ENCODE assay signal across 11 cellular contexts in the genomic region with DNA sequence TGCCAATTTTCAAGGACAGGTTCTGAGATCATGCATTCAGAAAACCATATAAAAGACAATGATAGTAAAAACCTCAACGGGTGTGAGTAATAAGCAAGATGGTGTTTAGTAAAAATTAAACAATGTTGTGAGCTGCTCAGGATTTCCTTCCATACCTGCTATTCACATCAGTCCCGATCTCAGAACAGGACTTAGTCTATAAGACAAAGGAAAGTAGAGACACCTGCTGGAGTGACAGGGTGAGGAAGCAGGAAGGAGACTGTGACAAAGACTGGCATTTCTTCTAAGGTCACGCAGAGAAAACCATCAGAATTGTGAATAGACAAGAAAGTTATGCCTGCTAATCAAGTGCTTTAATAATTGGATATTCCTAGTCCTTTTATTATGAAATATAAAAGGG.
DNase-seq lines count a peak whose midpoint lies in the region; ATAC-seq, FAIRE-seq and TF ChIP-seq lines count a peak whose summit lies in the region.
"Had no signal": no experiment of that assay in that cellular context is flagged by ENCODE, and none has a peak within 500 bp of the region (broad histone marks: within the 10 kb centered on the region; RNA-seq: fewer than 3 reads in every experiment).

No MANE protein-coding gene starts in this region.

- POLR2A ChIA-PET in SK-N-SH (lab: Yijun Ruan, JAX), result no interaction called here

- H3K9me3 ChIP-seq in SK-N-SH (no peaks in the 10 kb centered on the region), left lung (no peaks in the 10 kb centered on the region)
- H3K9me3 ChIP-seq: thyroid gland had no signal

- no peak overlapping the region for H3K4me3 ChIP-seq in Jurkat, Clone E6-1 (ENCODE audit: low read length)
- H3K4me3 ChIP-seq in SK-N-SH (ENCODE audit: low read depth in 2 of 2, low read length in 1 of 2), result no peak overlapping the region
- no peak overlapping the region for H3K4me3 ChIP-seq in left lung
- H3K4me3 ChIP-seq: K562, thyroid gland had no signal

- H3K36me3 ChIP-seq in SK-N-SH (replicated peaks in 1 of 2; ENCODE audit: control insufficient read depth in 1 of 2, insufficient read depth in 2 of 2, low read length in 1 of 2), result no peaks in the 10 kb centered on the region
- H3K36me3 ChIP-seq in left lung, result no peaks in the 10 kb centered on the region
- H3K36me3 ChIP-seq: thyroid gland had no signal

- no peaks in the 10 kb centered on the region for H4K20me1 ChIP-seq in SK-N-SH (ENCODE audit: insufficient read depth)

- peak; percentile 26; the same call in 1 of the 3 replicates for TF ChIP-seq CTCF in GM12872 (IDR thresholded peaks at IDR 0.05; ENCODE audit: insufficient read depth, low read depth, low read length)
- TF ChIP-seq CTCF in SK-N-SH (IDR thresholded peaks at IDR 0.05), result 0 out of 2 replicates have a peak, but pooled peaks have one; percentile 19
- no peak for TF ChIP-seq CTCF in left lung (IDR thresholded peaks at IDR 0.05)

- no peak overlapping the region for H3K4me2 ChIP-seq in SK-N-SH

- TF ChIP-seq RAD21 in SK-N-SH (IDR thresholded peaks at IDR 0.05; ENCODE audit: low read length), result peak; percentile 55

- WGBS in SK-N-SH (ENCODE audit: low lambda C conversion rate), result 62% methylated on average over 3 of the region's 3 CpGs

- FAIRE-seq in HTR-8/SVneo (lab: Jason Lieb, UNC), result no peak
- FAIRE-seq: K562 had no signal

- no peak for TF ChIP-seq EP300 in SK-N-SH (IDR thresholded peaks at IDR 0.05; ENCODE audit: borderline replicate concordance in 1 of 2, low read depth in 1 of 2, low read length in 1 of 2)

- H3K27me3 ChIP-seq in SK-N-SH (ENCODE audit: insufficient read depth) (no peaks in the 10 kb centered on the region), left lung (no peaks in the 10 kb centered on the region)
- H3K27me3 ChIP-seq: thyroid gland had no signal

- H3K27ac ChIP-seq in SK-N-SH (ENCODE audit: low read depth in 2 of 2, low read length in 1 of 2) (no peak overlapping the region), left lung (no peak overlapping the region)
- H3K27ac ChIP-seq: thyroid gland had no signal

- H3K4me1 ChIP-seq in SK-N-SH (ENCODE audit: control insufficient read depth in 1 of 2, insufficient read depth in 2 of 2, low read depth in 1 of 2, low read length in 1 of 2), result peaks cover 0 to 4% of the 10 kb centered on the region in 2 experiments; a peak in 2 of 4 replicates
- no peaks in the 10 kb centered on the region for H3K4me1 ChIP-seq in left lung
- H3K4me1 ChIP-seq: thyroid gland had no signal

- no peaks in the 10 kb centered on the region for H3K79me2 ChIP-seq in SK-N-SH (ENCODE audit: insufficient read depth)

- DNase-seq in Jurkat, Clone E6-1 (ENCODE audit: low read depth, low spot score), result peak; percentile 1
- DNase-seq in SK-N-SH (peak; percentile 5), left lung (no peak), HTR-8/SVneo (ENCODE audit: insufficient read length, low spot score) (no peak)
- DNase-seq: activated naive CD4-positive, alpha-beta T cell treated with anti-CD3 and anti-CD28 coated beads for 36 hours; thyroid gland had no signal

- no peak overlapping the region for H2AFZ ChIP-seq in SK-N-SH (ENCODE audit: low read depth)

- no peaks in the 10 kb centered on the region for H3F3A ChIP-seq in SK-N-SH (replicated peaks; ENCODE audit: insufficient read depth)

- CTCF ChIA-PET in SK-N-SH (lab: Yijun Ruan, JAX), result no interaction called here

- no peak overlapping the region for H3K9ac ChIP-seq in SK-N-SH

- H3K9me2 ChIP-seq in SK-N-SH, result no peaks in the 10 kb centered on the region

- ATAC-seq in left lung (peak; percentile 47), HG03280 (IDR thresholded peaks at IDR 0.05; ENCODE audit: unreplicated experiment) (no peak), GM19463 (IDR thresholded peaks at IDR 0.05; ENCODE audit: unreplicated experiment) (no peak), GM21423 (IDR thresholded peaks at IDR 0.05; ENCODE audit: unreplicated experiment) (no peak)
- ATAC-seq: K562 had no signal

- intact Hi-C loops in left lung (cut with DNase I), result no loop called here

TF ChIP-seq in SK-N-SH, 30 proteins besides CTCF, POLR2A, EP300 and RAD21:
- TF ChIP-seq SMC3 (IDR thresholded peaks at IDR 0.05; ENCODE audit: low read depth, low read length) (peak; percentile 39), RXRA (IDR thresholded peaks at IDR 0.05; ENCODE audit: borderline replicate concordance, low read depth) (no peak)

Comparison
In these comparisons a context has a peak if more than half of its experiments do, and no peak if none do; other contexts are left out.
1. CTCF ChIP-seq: peak in GM12872 (single experiment) and SK-N-SH (single experiment); none in left lung (0 of 2).
2. DNase-seq: peak in Jurkat, Clone E6-1 (single experiment) and SK-N-SH (single experiment); none in left lung (0 of 2) and HTR-8/SVneo (single experiment).